Comparison of ENCODE assay signal across 1 cellular context in the genomic region with DNA sequence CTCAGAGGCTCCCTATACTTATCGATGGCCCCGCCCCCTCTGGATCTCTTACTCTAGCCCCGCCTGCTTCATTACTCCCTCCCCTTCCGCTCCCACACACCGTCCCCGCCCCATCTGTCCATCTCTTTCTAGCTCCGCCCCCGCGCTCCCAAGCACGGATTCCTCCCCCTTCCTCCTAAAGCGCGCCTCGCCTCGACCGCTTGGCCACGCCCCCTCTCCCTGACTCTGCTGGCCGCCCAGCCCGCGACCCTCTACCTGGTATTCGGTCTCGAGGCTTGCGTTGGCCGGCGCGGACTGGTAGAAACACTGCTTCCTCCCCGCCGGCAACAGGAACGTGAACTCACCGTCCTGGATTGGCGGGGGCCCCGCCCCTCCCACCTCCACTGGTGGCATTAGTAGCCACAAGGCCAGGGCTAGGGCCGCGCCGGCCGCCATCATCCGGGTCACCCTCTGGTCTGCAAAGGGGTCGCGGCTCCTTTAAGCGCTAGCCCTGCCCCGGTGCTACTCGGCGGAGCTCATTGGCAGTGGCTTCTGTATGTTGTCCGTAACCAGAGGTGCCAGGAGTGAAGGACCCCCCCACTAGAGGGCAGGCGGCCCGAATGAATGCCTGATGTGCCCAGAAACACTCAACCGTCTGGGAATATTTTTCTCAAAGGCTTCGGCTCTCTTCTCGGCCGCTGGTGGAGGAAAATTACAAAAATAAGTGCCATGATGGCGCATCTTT.
TF ChIP-seq lines count a peak whose summit lies in the region.

A gene with protein sequence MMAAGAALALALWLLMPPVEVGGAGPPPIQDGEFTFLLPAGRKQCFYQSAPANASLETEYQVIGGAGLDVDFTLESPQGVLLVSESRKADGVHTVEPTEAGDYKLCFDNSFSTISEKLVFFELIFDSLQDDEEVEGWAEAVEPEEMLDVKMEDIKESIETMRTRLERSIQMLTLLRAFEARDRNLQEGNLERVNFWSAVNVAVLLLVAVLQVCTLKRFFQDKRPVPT (minus strand): TSS at position 459 of the 724 bp plus-strand sequence. CDS start 21 bp downstream, at position 438.

TF ChIP-seq in K562, 482 proteins besides CTCF, POLR2A, EP300 and RAD21 (continued from another document and continues in another):
- TF ChIP-seq, protein P1, sequence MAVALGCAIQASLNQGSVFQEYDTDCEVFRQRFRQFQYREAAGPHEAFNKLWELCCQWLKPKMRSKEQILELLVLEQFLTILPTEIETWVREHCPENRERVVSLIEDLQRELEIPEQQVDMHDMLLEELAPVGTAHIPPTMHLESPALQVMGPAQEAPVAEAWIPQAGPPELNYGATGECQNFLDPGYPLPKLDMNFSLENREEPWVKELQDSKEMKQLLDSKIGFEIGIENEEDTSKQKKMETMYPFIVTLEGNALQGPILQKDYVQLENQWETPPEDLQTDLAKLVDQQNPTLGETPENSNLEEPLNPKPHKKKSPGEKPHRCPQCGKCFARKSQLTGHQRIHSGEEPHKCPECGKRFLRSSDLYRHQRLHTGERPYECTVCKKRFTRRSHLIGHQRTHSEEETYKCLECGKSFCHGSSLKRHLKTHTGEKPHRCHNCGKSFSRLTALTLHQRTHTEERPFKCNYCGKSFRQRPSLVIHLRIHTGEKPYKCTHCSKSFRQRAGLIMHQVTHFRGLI (CRISPR knock-in tag; IDR thresholded peaks at IDR 0.05), result no peak
- TF ChIP-seq ZNF830 (CRISPR knock-in tag; IDR thresholded peaks at IDR 0.05) (peak; percentile 92), HLTF (IDR thresholded peaks at IDR 0.05) (no peak), SAP30 (IDR thresholded peaks at IDR 0.05; ENCODE audit: borderline replicate concordance, insufficient read depth, low read depth, low read length, poor library complexity, severe bottlenecking) (no peak), SOX6 (IDR thresholded peaks at IDR 0.05) (peak; percentile 8; the same call in 1 of the 2 replicates), HMGN3 (IDR thresholded peaks at IDR 0.05; ENCODE audit: borderline replicate concordance, extremely low read depth, insufficient read length, low read depth, low read length) (peak; percentile 63), MED1 (CRISPR knock-in tag; IDR thresholded peaks at IDR 0.05; ENCODE audit: borderline replicate concordance) (0 out of 2 replicates have a peak, but pooled peaks have one; percentile 4), BRD4 (IDR thresholded peaks at IDR 0.05) (no peak; the same call in 1 of the 2 replicates), POLR2AphosphoS5 (IDR thresholded peaks at IDR 0.05; ENCODE audit: control insufficient read depth, insufficient read depth, low read depth, low read length) (no peak; the same call in none of the 2 replicates), SMAD3 (CRISPR knock-in tag; conservative IDR thresholded peaks at IDR 0.05) (no peak), C11orf30 (IDR thresholded peaks at IDR 0.05; ENCODE audit: low read depth) (peak; percentile 47; the same call in 1 of the 2 replicates), RBM14 (IDR thresholded peaks at IDR 0.05; ENCODE audit: borderline replicate concordance, insufficient read depth, low read depth, low read length) (0 out of 2 replicates have a peak, but pooled peaks have one; percentile 23), ILF3 (IDR thresholded peaks at IDR 0.05; ENCODE audit: borderline replicate concordance) (no peak), ZFP36 (IDR thresholded peaks at IDR 0.05; ENCODE audit: low read depth, low read length, partially characterized antibody) (no peak), DACH1 (IDR thresholded peaks at IDR 0.05; ENCODE audit: partially characterized antibody) (peak; percentile 97), RBFOX2 (IDR thresholded peaks at IDR 0.05; ENCODE audit: low read depth, low read length) (peak; percentile 93), FOXM1 (IDR thresholded peaks at IDR 0.05; ENCODE audit: low read depth) (peak; percentile 62; the same call in 1 of the 2 replicates), FOXM1 (CRISPR knock-in tag; IDR thresholded peaks at IDR 0.05; ENCODE audit: low read depth) (peak; percentile 7; the same call in 1 of the 2 replicates), ZNF384 (IDR thresholded peaks at IDR 0.05; ENCODE audit: low read depth, low read length) (no peak), KLF10 (CRISPR knock-in tag; IDR thresholded peaks at IDR 0.05) (no peak), MTA3 (IDR thresholded peaks at IDR 0.05; ENCODE audit: borderline replicate concordance) (no peak), HDAC2 (IDR thresholded peaks at IDR 0.05) (0 out of 2 replicates have a peak, but pooled peaks have one; percentile 14), ZNF124 (CRISPR knock-in tag; IDR thresholded peaks at IDR 0.05) (no peak), NCOA6 (IDR thresholded peaks at IDR 0.05) (no peak), ZNF23 (CRISPR knock-in tag; IDR thresholded peaks at IDR 0.05) (0 out of 2 replicates have a peak, but pooled peaks have one; percentile 56), POLR2B (IDR thresholded peaks at IDR 0.05; ENCODE audit: low read depth, partially characterized antibody) (peak; percentile 85), POLR2H (tag; IDR thresholded peaks at IDR 0.05; ENCODE audit: low read depth) (peak; percentile 82), ESRRB (CRISPR knock-in tag; IDR thresholded peaks at IDR 0.05; ENCODE audit: borderline replicate concordance) (no peak), ZBTB17 (CRISPR knock-in tag; IDR thresholded peaks at IDR 0.05) (peak; percentile 44; the same call in 1 of the 2 replicates), FIP1L1 (IDR thresholded peaks at IDR 0.05; ENCODE audit: low read depth, low read length, poor library complexity, severe bottlenecking) (peak; percentile 87), TAF15 (IDR thresholded peaks at IDR 0.05; ENCODE audit: low read depth, low read length) (no peak), EGR1 (conservative IDR thresholded peaks at IDR 0.05) (peak; percentile 87)
- TF ChIP-seq, protein P2, sequence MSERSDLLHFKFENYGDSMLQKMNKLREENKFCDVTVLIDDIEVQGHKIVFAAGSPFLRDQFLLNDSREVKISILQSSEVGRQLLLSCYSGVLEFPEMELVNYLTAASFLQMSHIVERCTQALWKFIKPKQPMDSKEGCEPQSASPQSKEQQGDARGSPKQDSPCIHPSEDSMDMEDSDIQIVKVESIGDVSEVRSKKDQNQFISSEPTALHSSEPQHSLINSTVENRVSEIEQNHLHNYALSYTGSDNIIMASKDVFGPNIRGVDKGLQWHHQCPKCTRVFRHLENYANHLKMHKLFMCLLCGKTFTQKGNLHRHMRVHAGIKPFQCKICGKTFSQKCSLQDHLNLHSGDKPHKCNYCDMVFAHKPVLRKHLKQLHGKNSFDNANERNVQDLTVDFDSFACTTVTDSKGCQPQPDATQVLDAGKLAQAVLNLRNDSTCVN (CRISPR knock-in tag; IDR thresholded peaks at IDR 0.05), result 0 out of 2 replicates have a peak, but pooled peaks have one; percentile 49
- TF ChIP-seq, protein P3, sequence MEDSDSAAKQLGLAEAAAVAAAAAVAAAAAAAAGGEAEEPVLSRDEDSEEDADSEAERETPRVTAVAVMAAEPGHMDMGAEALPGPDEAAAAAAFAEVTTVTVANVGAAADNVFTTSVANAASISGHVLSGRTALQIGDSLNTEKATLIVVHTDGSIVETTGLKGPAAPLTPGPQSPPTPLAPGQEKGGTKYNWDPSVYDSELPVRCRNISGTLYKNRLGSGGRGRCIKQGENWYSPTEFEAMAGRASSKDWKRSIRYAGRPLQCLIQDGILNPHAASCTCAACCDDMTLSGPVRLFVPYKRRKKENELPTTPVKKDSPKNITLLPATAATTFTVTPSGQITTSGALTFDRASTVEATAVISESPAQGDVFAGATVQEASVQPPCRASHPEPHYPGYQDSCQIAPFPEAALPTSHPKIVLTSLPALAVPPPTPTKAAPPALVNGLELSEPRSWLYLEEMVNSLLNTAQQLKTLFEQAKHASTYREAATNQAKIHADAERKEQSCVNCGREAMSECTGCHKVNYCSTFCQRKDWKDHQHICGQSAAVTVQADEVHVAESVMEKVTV (CRISPR knock-in tag; IDR thresholded peaks at IDR 0.05), result peak; percentile 41; the same call in 1 of the 2 replicates
- TF ChIP-seq, protein P4, sequence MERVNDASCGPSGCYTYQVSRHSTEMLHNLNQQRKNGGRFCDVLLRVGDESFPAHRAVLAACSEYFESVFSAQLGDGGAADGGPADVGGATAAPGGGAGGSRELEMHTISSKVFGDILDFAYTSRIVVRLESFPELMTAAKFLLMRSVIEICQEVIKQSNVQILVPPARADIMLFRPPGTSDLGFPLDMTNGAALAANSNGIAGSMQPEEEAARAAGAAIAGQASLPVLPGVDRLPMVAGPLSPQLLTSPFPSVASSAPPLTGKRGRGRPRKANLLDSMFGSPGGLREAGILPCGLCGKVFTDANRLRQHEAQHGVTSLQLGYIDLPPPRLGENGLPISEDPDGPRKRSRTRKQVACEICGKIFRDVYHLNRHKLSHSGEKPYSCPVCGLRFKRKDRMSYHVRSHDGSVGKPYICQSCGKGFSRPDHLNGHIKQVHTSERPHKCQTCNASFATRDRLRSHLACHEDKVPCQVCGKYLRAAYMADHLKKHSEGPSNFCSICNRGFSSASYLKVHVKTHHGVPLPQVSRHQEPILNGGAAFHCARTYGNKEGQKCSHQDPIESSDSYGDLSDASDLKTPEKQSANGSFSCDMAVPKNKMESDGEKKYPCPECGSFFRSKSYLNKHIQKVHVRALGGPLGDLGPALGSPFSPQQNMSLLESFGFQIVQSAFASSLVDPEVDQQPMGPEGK (CRISPR knock-in tag; IDR thresholded peaks at IDR 0.05; ENCODE audit: borderline replicate concordance), result 0 out of 2 replicates have a peak, but pooled peaks have one; percentile 24
- TF ChIP-seq, protein P5, sequence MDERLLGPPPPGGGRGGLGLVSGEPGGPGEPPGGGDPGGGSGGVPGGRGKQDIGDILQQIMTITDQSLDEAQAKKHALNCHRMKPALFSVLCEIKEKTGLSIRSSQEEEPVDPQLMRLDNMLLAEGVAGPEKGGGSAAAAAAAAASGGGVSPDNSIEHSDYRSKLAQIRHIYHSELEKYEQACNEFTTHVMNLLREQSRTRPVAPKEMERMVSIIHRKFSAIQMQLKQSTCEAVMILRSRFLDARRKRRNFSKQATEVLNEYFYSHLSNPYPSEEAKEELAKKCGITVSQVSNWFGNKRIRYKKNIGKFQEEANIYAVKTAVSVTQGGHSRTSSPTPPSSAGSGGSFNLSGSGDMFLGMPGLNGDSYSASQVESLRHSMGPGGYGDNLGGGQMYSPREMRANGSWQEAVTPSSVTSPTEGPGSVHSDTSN (CRISPR knock-in tag; IDR thresholded peaks at IDR 0.05; ENCODE audit: low read depth), result no peak
- TF ChIP-seq, protein P5 (tag; conservative IDR thresholded peaks at IDR 0.05; ENCODE audit: low read depth), result peak; percentile 72
- TF ChIP-seq, protein P6, sequence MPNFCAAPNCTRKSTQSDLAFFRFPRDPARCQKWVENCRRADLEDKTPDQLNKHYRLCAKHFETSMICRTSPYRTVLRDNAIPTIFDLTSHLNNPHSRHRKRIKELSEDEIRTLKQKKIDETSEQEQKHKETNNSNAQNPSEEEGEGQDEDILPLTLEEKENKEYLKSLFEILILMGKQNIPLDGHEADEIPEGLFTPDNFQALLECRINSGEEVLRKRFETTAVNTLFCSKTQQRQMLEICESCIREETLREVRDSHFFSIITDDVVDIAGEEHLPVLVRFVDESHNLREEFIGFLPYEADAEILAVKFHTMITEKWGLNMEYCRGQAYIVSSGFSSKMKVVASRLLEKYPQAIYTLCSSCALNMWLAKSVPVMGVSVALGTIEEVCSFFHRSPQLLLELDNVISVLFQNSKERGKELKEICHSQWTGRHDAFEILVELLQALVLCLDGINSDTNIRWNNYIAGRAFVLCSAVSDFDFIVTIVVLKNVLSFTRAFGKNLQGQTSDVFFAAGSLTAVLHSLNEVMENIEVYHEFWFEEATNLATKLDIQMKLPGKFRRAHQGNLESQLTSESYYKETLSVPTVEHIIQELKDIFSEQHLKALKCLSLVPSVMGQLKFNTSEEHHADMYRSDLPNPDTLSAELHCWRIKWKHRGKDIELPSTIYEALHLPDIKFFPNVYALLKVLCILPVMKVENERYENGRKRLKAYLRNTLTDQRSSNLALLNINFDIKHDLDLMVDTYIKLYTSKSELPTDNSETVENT (CRISPR knock-in tag; IDR thresholded peaks at IDR 0.05), result peak; percentile 79; the same call in 1 of the 2 replicates
- TF ChIP-seq, protein P7, sequence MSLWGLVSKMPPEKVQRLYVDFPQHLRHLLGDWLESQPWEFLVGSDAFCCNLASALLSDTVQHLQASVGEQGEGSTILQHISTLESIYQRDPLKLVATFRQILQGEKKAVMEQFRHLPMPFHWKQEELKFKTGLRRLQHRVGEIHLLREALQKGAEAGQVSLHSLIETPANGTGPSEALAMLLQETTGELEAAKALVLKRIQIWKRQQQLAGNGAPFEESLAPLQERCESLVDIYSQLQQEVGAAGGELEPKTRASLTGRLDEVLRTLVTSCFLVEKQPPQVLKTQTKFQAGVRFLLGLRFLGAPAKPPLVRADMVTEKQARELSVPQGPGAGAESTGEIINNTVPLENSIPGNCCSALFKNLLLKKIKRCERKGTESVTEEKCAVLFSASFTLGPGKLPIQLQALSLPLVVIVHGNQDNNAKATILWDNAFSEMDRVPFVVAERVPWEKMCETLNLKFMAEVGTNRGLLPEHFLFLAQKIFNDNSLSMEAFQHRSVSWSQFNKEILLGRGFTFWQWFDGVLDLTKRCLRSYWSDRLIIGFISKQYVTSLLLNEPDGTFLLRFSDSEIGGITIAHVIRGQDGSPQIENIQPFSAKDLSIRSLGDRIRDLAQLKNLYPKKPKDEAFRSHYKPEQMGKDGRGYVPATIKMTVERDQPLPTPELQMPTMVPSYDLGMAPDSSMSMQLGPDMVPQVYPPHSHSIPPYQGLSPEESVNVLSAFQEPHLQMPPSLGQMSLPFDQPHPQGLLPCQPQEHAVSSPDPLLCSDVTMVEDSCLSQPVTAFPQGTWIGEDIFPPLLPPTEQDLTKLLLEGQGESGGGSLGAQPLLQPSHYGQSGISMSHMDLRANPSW (CRISPR knock-in tag; IDR thresholded peaks at IDR 0.05), result 0 out of 2 replicates have a peak, but pooled peaks have one; percentile 61
